Comparison of ENCODE assay signal across 1 cellular context in the genomic region with DNA sequence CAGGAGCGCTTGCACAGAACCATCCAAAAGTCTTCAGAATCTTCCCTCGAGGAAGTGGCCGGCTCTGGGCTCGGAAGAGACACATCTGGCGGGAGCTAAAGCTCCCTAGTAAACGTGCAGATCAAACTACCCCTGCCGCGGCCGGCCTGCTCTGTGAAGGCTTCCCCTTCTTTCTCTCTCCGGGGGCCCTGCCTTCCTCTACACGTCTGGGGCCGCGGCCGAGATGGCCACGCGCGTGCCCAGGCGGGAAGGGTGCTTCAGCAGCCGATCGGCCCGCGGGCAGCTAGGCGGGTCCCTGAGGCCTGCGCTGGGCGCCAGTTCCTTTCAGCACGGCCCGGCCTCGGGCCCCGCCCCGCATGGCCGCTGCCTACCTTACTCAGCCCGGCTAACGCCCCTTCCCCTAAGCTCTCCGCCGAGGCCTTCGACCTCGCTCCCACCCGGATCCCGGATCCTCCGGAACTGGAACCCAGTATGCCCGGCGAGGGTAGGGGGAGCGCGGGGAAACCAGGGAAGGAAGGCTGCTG.
TF ChIP-seq lines count a peak whose summit lies in the region.

No MANE protein-coding gene starts in this region.

TF ChIP-seq in HepG2, 621 proteins besides CTCF, POLR2A, EP300 and RAD21 (continued from another document and continues in another):
- TF ChIP-seq PAX8 (CRISPR knock-in tag; IDR thresholded peaks at IDR 0.05; ENCODE audit: borderline replicate concordance) (no peak), NFKB2 (CRISPR knock-in tag; IDR thresholded peaks at IDR 0.05; ENCODE audit: borderline replicate concordance) (no peak), CBFB (CRISPR knock-in tag; IDR thresholded peaks at IDR 0.05) (no peak), ZNF234 (CRISPR knock-in tag; conservative IDR thresholded peaks at IDR 0.05) (no peak; the same call in 1 of the 2 replicates), TP53 (CRISPR knock-in tag; conservative IDR thresholded peaks at IDR 0.05) (no peak), EED (CRISPR knock-in tag; IDR thresholded peaks at IDR 0.05) (0 out of 2 replicates have a peak, but pooled peaks have one; percentile 11), ZNF33B (CRISPR knock-in tag; IDR thresholded peaks at IDR 0.05) (no peak), ZNF558 (CRISPR knock-in tag; IDR thresholded peaks at IDR 0.05; ENCODE audit: borderline replicate concordance) (no peak; the same call in 1 of the 2 replicates), FOSL1 (CRISPR knock-in tag; IDR thresholded peaks at IDR 0.05; ENCODE audit: borderline replicate concordance) (no peak), ZBTB37 (CRISPR knock-in tag; IDR thresholded peaks at IDR 0.05) (no peak), ZNF609 (CRISPR knock-in tag; IDR thresholded peaks at IDR 0.05; ENCODE audit: borderline replicate concordance) (peak; percentile 28; the same call in 1 of the 2 replicates), BATF2 (CRISPR knock-in tag; IDR thresholded peaks at IDR 0.05) (0 out of 2 replicates have a peak, but pooled peaks have one; percentile 6), ERF (CRISPR knock-in tag; IDR thresholded peaks at IDR 0.05) (no peak), PTBP1 (IDR thresholded peaks at IDR 0.05; ENCODE audit: low read depth, low read length, poor library complexity, severe bottlenecking) (no peak), TCF7 (IDR thresholded peaks at IDR 0.05; ENCODE audit: low read depth) (no peak), THAP7 (CRISPR knock-in tag; IDR thresholded peaks at IDR 0.05) (no peak), MIER3 (CRISPR knock-in tag; IDR thresholded peaks at IDR 0.05; ENCODE audit: borderline replicate concordance) (no peak), HDAC1 (CRISPR knock-in tag; IDR thresholded peaks at IDR 0.05) (no peak), FOXP4 (CRISPR knock-in tag; IDR thresholded peaks at IDR 0.05) (no peak), KDM5A (IDR thresholded peaks at IDR 0.05; ENCODE audit: borderline replicate concordance, low read length) (no peak; the same call in 1 of the 2 replicates), ZNF577 (CRISPR knock-in tag; IDR thresholded peaks at IDR 0.05; ENCODE audit: borderline replicate concordance, low read depth) (no peak), ZNF329 (CRISPR knock-in tag; IDR thresholded peaks at IDR 0.05; ENCODE audit: low read depth) (no peak), EZH2 (conservative IDR thresholded peaks at IDR 0.05; ENCODE audit: low read depth, low read length) (no peak), RFX3 (CRISPR knock-in tag; IDR thresholded peaks at IDR 0.05) (no peak), ZNF232 (CRISPR knock-in tag; IDR thresholded peaks at IDR 0.05; ENCODE audit: borderline replicate concordance) (no peak), ZNF207 (IDR thresholded peaks at IDR 0.05; ENCODE audit: borderline replicate concordance) (no peak), CAMTA2 (CRISPR knock-in tag; IDR thresholded peaks at IDR 0.05; ENCODE audit: borderline replicate concordance) (no peak), WIZ (CRISPR knock-in tag; IDR thresholded peaks at IDR 0.05) (no peak; the same call in 1 of the 2 replicates), ZSCAN25 (CRISPR knock-in tag; IDR thresholded peaks at IDR 0.05) (no peak), RFXAP (CRISPR knock-in tag; IDR thresholded peaks at IDR 0.05; ENCODE audit: borderline replicate concordance) (no peak), NFIB (CRISPR knock-in tag; IDR thresholded peaks at IDR 0.05; ENCODE audit: borderline replicate concordance) (no peak), RXRA (CRISPR knock-in tag; IDR thresholded peaks at IDR 0.05) (0 out of 2 replicates have a peak, but pooled peaks have one; percentile 12), ZEB1 (IDR thresholded peaks at IDR 0.05; ENCODE audit: insufficient replicate concordance, low read depth) (no peak), MZF1 (CRISPR knock-in tag; IDR thresholded peaks at IDR 0.05; ENCODE audit: borderline replicate concordance) (no peak), ZNF121 (CRISPR knock-in tag; IDR thresholded peaks at IDR 0.05) (peak; percentile 35; the same call in 1 of the 2 replicates), U2AF1 (optimal IDR thresholded peaks at IDR 0.05; ENCODE audit: low read depth, low read length) (peak; percentile 79)
- TF ChIP-seq, protein P1, sequence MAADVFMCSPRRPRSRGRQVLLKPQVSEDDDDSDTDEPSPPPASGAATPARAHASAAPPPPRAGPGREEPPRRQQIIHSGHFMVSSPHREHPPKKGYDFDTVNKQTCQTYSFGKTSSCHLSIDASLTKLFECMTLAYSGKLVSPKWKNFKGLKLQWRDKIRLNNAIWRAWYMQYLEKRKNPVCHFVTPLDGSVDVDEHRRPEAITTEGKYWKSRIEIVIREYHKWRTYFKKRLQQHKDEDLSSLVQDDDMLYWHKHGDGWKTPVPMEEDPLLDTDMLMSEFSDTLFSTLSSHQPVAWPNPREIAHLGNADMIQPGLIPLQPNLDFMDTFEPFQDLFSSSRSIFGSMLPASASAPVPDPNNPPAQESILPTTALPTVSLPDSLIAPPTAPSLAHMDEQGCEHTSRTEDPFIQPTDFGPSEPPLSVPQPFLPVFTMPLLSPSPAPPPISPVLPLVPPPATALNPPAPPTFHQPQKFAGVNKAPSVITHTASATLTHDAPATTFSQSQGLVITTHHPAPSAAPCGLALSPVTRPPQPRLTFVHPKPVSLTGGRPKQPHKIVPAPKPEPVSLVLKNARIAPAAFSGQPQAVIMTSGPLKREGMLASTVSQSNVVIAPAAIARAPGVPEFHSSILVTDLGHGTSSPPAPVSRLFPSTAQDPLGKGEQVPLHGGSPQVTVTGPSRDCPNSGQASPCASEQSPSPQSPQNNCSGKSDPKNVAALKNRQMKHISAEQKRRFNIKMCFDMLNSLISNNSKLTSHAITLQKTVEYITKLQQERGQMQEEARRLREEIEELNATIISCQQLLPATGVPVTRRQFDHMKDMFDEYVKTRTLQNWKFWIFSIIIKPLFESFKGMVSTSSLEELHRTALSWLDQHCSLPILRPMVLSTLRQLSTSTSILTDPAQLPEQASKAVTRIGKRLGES (CRISPR knock-in tag; IDR thresholded peaks at IDR 0.05; ENCODE audit: borderline replicate concordance) = no peak
- TF ChIP-seq, protein P2, sequence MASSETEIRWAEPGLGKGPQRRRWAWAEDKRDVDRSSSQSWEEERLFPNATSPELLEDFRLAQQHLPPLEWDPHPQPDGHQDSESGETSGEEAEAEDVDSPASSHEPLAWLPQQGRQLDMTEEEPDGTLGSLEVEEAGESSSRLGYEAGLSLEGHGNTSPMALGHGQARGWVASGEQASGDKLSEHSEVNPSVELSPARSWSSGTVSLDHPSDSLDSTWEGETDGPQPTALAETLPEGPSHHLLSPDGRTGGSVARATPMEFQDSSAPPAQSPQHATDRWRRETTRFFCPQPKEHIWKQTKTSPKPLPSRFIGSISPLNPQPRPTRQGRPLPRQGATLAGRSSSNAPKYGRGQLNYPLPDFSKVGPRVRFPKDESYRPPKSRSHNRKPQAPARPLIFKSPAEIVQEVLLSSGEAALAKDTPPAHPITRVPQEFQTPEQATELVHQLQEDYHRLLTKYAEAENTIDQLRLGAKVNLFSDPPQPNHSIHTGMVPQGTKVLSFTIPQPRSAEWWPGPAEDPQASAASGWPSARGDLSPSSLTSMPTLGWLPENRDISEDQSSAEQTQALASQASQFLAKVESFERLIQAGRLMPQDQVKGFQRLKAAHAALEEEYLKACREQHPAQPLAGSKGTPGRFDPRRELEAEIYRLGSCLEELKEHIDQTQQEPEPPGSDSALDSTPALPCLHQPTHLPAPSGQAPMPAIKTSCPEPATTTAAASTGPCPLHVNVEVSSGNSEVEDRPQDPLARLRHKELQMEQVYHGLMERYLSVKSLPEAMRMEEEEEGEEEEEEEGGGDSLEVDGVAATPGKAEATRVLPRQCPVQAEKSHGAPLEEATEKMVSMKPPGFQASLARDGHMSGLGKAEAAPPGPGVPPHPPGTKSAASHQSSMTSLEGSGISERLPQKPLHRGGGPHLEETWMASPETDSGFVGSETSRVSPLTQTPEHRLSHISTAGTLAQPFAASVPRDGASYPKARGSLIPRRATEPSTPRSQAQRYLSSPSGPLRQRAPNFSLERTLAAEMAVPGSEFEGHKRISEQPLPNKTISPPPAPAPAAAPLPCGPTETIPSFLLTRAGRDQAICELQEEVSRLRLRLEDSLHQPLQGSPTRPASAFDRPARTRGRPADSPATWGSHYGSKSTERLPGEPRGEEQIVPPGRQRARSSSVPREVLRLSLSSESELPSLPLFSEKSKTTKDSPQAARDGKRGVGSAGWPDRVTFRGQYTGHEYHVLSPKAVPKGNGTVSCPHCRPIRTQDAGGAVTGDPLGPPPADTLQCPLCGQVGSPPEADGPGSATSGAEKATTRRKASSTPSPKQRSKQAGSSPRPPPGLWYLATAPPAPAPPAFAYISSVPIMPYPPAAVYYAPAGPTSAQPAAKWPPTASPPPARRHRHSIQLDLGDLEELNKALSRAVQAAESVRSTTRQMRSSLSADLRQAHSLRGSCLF (CRISPR knock-in tag; IDR thresholded peaks at IDR 0.05; ENCODE audit: borderline replicate concordance) = no peak
- TF ChIP-seq, protein P3, sequence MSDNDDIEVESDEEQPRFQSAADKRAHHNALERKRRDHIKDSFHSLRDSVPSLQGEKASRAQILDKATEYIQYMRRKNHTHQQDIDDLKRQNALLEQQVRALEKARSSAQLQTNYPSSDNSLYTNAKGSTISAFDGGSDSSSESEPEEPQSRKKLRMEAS (IDR thresholded peaks at IDR 0.05) = no peak
- TF ChIP-seq, protein P4, sequence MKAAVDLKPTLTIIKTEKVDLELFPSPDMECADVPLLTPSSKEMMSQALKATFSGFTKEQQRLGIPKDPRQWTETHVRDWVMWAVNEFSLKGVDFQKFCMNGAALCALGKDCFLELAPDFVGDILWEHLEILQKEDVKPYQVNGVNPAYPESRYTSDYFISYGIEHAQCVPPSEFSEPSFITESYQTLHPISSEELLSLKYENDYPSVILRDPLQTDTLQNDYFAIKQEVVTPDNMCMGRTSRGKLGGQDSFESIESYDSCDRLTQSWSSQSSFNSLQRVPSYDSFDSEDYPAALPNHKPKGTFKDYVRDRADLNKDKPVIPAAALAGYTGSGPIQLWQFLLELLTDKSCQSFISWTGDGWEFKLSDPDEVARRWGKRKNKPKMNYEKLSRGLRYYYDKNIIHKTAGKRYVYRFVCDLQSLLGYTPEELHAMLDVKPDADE (CRISPR knock-in tag; IDR thresholded peaks at IDR 0.05) = no peak
